8 cellular contexts compared by ENCODE assay signal in the genomic region with DNA sequence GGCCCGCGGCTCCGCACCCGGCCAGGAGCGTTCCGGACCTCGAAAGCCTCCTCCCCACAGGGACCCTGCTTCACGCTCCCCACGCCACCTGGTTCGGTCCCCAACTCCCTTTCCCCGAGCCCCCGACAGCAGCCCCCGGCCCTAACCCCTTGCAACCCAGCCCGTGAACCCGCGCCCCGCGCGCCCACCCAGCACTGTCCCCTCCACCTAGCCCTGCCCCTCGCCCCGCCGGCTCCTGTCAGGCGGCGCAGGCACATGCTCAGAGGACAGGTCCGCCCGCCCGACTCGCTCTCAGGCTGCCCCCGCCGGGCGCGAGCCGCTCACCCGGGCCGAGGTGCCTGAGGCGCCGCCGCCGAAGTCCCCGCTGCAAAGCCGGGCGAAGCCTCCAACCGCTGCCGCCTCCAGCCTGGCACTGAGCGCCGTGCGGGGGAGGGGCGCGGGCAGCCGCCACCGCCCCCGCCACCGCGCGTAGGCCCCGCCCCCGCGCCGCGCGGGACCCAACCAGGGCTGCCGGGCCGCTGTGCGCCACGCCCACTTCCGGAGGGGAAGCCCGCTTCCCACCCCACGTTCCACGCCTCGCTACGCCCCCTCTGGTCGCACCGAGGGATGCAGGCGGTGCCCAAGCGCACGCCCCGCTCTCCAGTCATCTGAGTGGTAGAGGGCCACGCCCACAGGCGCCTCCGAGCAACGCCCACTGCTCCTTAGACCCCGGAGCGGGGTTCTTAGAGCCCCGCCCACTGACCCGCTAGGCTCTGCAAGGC. TPM values are rescaled to one million over a fixed set of nuclear protein-coding genes. Genes with fewer than 3 reads are reported as not detected.
DNase-seq lines count a peak whose midpoint lies in the region; ATAC-seq, FAIRE-seq and TF ChIP-seq lines count a peak whose summit lies in the region.

TSS of gene CORO1C (minus strand) at position 414 of the 761 bp plus-strand sequence. CDS start 30,200 bp downstream, outside the sequence.

- H3K9ac ChIP-seq in astrocyte (ENCODE audit: low read length), result peak within 1 kb of the TSS; percentile 96

- no peaks in the 10 kb centered on the region for H3K9me3 Mint-ChIP-seq in T-helper 2 cell treated with Interferon-gamma antibody and Interleukin-4, amounts not matched to agents 5 μg/mL and 100 μg/mL, for 36 hours
- H3K9me3 Mint-ChIP-seq in astrocyte (ENCODE audit: unreplicated experiment), result no peaks in the 10 kb centered on the region

- peak within 1 kb of the TSS; percentile 97 for H3K4me2 ChIP-seq in astrocyte (ENCODE audit: low read length)

- H3K4me3 ChIP-seq in astrocyte (ENCODE audit: insufficient read depth, low read depth, low read length), result peak within 1 kb of the TSS; percentile 84

- peaks cover 37% of the 10 kb centered on the region for H3K4me1 Mint-ChIP-seq in T-helper 2 cell treated with Interferon-gamma antibody and Interleukin-4, amounts not matched to agents 5 μg/mL and 100 μg/mL, for 36 hours (ENCODE audit: low read depth)
- H3K4me1 Mint-ChIP-seq in astrocyte (ENCODE audit: low read depth, unreplicated experiment), result peaks cover 28% of the 10 kb centered on the region

- peaks cover 19% of the 10 kb centered on the region for H4K20me1 ChIP-seq in astrocyte (ENCODE audit: insufficient read depth, low read length)

- H3K4me1 ChIP-seq in astrocyte (ENCODE audit: insufficient read depth, low read length), result peaks cover 26% of the 10 kb centered on the region

- H3K27ac ChIP-seq in astrocyte (ENCODE audit: low read depth, low read length), result peak within 1 kb of the TSS; percentile 97

- peak; percentile 57 for TF ChIP-seq CTCF in astrocyte (IDR thresholded peaks at IDR 0.05; ENCODE audit: insufficient read depth, low read depth, low read length)

- H3K79me2 ChIP-seq in astrocyte (ENCODE audit: insufficient read depth, low read length), result peaks cover 49% of the 10 kb centered on the region

- H2AFZ ChIP-seq in astrocyte (ENCODE audit: low read depth, low read length), result peak within 1 kb of the TSS; percentile 85

- H3K4me3 Mint-ChIP-seq in T-helper 2 cell treated with Interferon-gamma antibody and Interleukin-4, amounts not matched to agents 5 μg/mL and 100 μg/mL, for 36 hours, result peak within 1 kb of the TSS; percentile 97
- H3K4me3 Mint-ChIP-seq in astrocyte (ENCODE audit: unreplicated experiment), result peak within 1 kb of the TSS; percentile 92

- peaks cover 5% of the 10 kb centered on the region for H3K36me3 ChIP-seq in astrocyte (ENCODE audit: insufficient read depth, low read length)

- peak within 1 kb of the TSS; percentile 98 for H3K27ac Mint-ChIP-seq in T-helper 2 cell treated with Interferon-gamma antibody and Interleukin-4, amounts not matched to agents 5 μg/mL and 100 μg/mL, for 36 hours
- H3K27ac Mint-ChIP-seq in astrocyte (ENCODE audit: unreplicated experiment), result peak within 1 kb of the TSS; percentile 90

- no peaks in the 10 kb centered on the region for H3K9me3 ChIP-seq in astrocyte (ENCODE audit: insufficient read depth, low read depth, low read length)

- no peaks in the 10 kb centered on the region for H3K27me3 Mint-ChIP-seq in T-helper 2 cell treated with Interferon-gamma antibody and Interleukin-4, amounts not matched to agents 5 μg/mL and 100 μg/mL, for 36 hours (ENCODE audit: low read depth)
- H3K27me3 Mint-ChIP-seq in astrocyte (ENCODE audit: low read depth, unreplicated experiment), result no peaks in the 10 kb centered on the region

- no peak for FAIRE-seq in astrocyte (lab: Jason Lieb, UNC)

- no peaks in the 10 kb centered on the region for H3K27me3 ChIP-seq in astrocyte (ENCODE audit: insufficient read depth, low read length)

- H3K36me3 Mint-ChIP-seq in T-helper 2 cell treated with Interferon-gamma antibody and Interleukin-4, amounts not matched to agents 5 μg/mL and 100 μg/mL, for 36 hours (ENCODE audit: low read depth), result peaks cover 6% of the 10 kb centered on the region
- peaks cover 1% of the 10 kb centered on the region for H3K36me3 Mint-ChIP-seq in astrocyte (ENCODE audit: low read depth, unreplicated experiment)

- DNase-seq in NCI-H1694 treated with DMSO at 0.1 percent for 48 hours (lab: John Stamatoyannopoulos, UW) (peak; percentile 85), astrocyte (ENCODE audit: low read depth) (peak; percentile 78), hepatic stellate cell (ENCODE audit: low spot score) (peak; percentile 95), renal cortical epithelial cell (ENCODE audit: low read depth) (peak; percentile 87), SW480 (ENCODE audit: low spot score) (no peak)
- peak; percentile 95 for DNase-seq in T-helper 2 cell treated with Interferon-gamma antibody and Interleukin-4, amounts not matched to agents 5 μg/mL and 100 μg/mL, for 36 hours (ENCODE audit: low spot score)

- ATAC-seq in GM18499 (IDR thresholded peaks at IDR 0.05; ENCODE audit: insufficient read depth, unreplicated experiment) (peak; percentile 75), HG02938 (IDR thresholded peaks at IDR 0.05; ENCODE audit: unreplicated experiment) (peak; percentile 64)

RNA-seq across cellular contexts. Expression of gene CORO1C, which starts in this region (rescaled TPM):
- 364 and 391 TPM in 2 replicates for total RNA-seq in astrocyte
- 215 and 235 TPM in 2 replicates for total RNA-seq in renal cortical epithelial cell
